In the genomic region with DNA sequence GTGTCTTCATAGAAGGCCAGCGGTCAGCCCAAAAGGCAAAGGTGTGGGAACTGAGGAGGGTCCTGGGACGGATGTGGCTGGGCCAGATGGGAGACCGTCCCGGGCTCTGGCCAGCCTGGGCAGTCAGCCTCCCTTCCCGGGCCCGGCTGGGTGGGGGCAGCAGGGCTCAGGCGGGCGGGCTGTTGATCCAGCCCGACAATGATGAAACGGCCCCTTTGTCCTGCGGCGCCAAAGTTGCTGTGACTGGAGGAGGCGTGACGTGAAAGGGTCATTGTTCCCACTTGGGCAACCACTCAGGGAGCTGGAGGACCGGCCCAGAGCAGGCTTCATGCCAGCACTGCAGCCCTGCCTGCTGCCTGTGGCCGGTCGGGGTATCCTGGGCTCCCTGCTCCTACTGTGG, we compare ENCODE assay signal across 1 cellular context.
A peak's percentile ranks its signal among the peaks of the same experiment; 100 is the strongest.
TF ChIP-seq lines count a peak whose summit lies in the region.

No MANE protein-coding gene starts in this region.

TF ChIP-seq in HepG2, 621 proteins besides CTCF, POLR2A, EP300 and RAD21 (continued from another document and continues in another):
- TF ChIP-seq HES4 (CRISPR knock-in tag; IDR thresholded peaks at IDR 0.05; ENCODE audit: borderline replicate concordance) (no peak), RBM39 (IDR thresholded peaks at IDR 0.05; ENCODE audit: low read depth, low read length, poor library complexity, severe bottlenecking) (peak; percentile 84), ZNF33B (CRISPR knock-in tag; IDR thresholded peaks at IDR 0.05) (no peak), MEF2D (CRISPR knock-in tag; IDR thresholded peaks at IDR 0.05) (no peak), ZNF790 (CRISPR knock-in tag; IDR thresholded peaks at IDR 0.05; ENCODE audit: borderline replicate concordance) (no peak), GATAD2A (CRISPR knock-in tag; IDR thresholded peaks at IDR 0.05) (peak; percentile 76), FOXP1 (IDR thresholded peaks at IDR 0.05) (no peak), FOXP1 (CRISPR knock-in tag; IDR thresholded peaks at IDR 0.05) (peak; percentile 43; the same call in 1 of the 2 replicates), ZNF331 (CRISPR knock-in tag; IDR thresholded peaks at IDR 0.05) (peak; percentile 92), KDM1A (CRISPR knock-in tag; IDR thresholded peaks at IDR 0.05) (0 out of 2 replicates have a peak, but pooled peaks have one; percentile 17), SOX6 (IDR thresholded peaks at IDR 0.05) (no peak), SOX6 (CRISPR knock-in tag; IDR thresholded peaks at IDR 0.05) (peak; percentile 99), ATF4 (CRISPR knock-in tag; IDR thresholded peaks at IDR 0.05) (peak in 1 of 2 experiments; percentile 65; a peak in 2 of 4 replicates), GABPB1 (CRISPR knock-in tag; IDR thresholded peaks at IDR 0.05) (peak; percentile 64; the same call in 1 of the 2 replicates), SOX13 (IDR thresholded peaks at IDR 0.05) (peak; percentile 95), SOX13 (CRISPR knock-in tag; conservative IDR thresholded peaks at IDR 0.05 in 1 of 2, IDR thresholded peaks at IDR 0.05 in 1 of 2) (peak in 1 of 2 experiments; percentile 100; a peak in 2 of 4 replicates), AKAP8 (CRISPR knock-in tag; IDR thresholded peaks at IDR 0.05) (no peak), ATF6 (CRISPR knock-in tag; conservative IDR thresholded peaks at IDR 0.05) (no peak), GTF2F1 (IDR thresholded peaks at IDR 0.05; ENCODE audit: low read length) (no peak), FOXK1 (CRISPR knock-in tag; IDR thresholded peaks at IDR 0.05; ENCODE audit: borderline replicate concordance, low read depth) (peak; percentile 23; the same call in 1 of the 2 replicates), FOXA1 (IDR thresholded peaks at IDR 0.05) (no peak), FOXA1 (CRISPR knock-in tag; IDR thresholded peaks at IDR 0.05) (peak; percentile 83), ARNT2 (CRISPR knock-in tag; IDR thresholded peaks at IDR 0.05; ENCODE audit: low read depth) (peak; percentile 48; the same call in 1 of the 2 replicates), BRF2 (CRISPR knock-in tag; IDR thresholded peaks at IDR 0.05) (no peak), NCOA2 (CRISPR knock-in tag; IDR thresholded peaks at IDR 0.05) (0 out of 2 replicates have a peak, but pooled peaks have one; percentile 47), ATRX (CRISPR knock-in tag; IDR thresholded peaks at IDR 0.05; ENCODE audit: borderline replicate concordance) (no peak), MAF1 (CRISPR knock-in tag; IDR thresholded peaks at IDR 0.05; ENCODE audit: borderline replicate concordance) (no peak), NFAT5 (CRISPR knock-in tag; IDR thresholded peaks at IDR 0.05) (no peak), ZNF12 (CRISPR knock-in tag; IDR thresholded peaks at IDR 0.05) (0 out of 2 replicates have a peak, but pooled peaks have one; percentile 34), DNMT1 (CRISPR knock-in tag; IDR thresholded peaks at IDR 0.05) (no peak), TBX2 (CRISPR knock-in tag; IDR thresholded peaks at IDR 0.05; ENCODE audit: borderline replicate concordance) (peak; percentile 89), RXRB (CRISPR knock-in tag; IDR thresholded peaks at IDR 0.05; ENCODE audit: borderline replicate concordance) (peak; percentile 43; the same call in 1 of the 2 replicates), ATF3 (CRISPR knock-in tag; IDR thresholded peaks at IDR 0.05) (peak; percentile 72), STAG1 (CRISPR knock-in tag; IDR thresholded peaks at IDR 0.05) (no peak), FOXA3 (CRISPR knock-in tag; IDR thresholded peaks at IDR 0.05) (peak; percentile 81), ZBTB21 (CRISPR knock-in tag; IDR thresholded peaks at IDR 0.05) (peak; percentile 67), ZNF660 (CRISPR knock-in tag; IDR thresholded peaks at IDR 0.05; ENCODE audit: borderline replicate concordance, low read depth) (no peak), ZNF644 (CRISPR knock-in tag; IDR thresholded peaks at IDR 0.05; ENCODE audit: low read depth) (no peak), ZNF292 (CRISPR knock-in tag; IDR thresholded peaks at IDR 0.05; ENCODE audit: borderline replicate concordance, low read depth) (0 out of 2 replicates have a peak, but pooled peaks have one; percentile 41), ZSCAN9 (CRISPR knock-in tag; IDR thresholded peaks at IDR 0.05; ENCODE audit: borderline replicate concordance) (0 out of 2 replicates have a peak, but pooled peaks have one; percentile 31)
- TF ChIP-seq, protein P1, sequence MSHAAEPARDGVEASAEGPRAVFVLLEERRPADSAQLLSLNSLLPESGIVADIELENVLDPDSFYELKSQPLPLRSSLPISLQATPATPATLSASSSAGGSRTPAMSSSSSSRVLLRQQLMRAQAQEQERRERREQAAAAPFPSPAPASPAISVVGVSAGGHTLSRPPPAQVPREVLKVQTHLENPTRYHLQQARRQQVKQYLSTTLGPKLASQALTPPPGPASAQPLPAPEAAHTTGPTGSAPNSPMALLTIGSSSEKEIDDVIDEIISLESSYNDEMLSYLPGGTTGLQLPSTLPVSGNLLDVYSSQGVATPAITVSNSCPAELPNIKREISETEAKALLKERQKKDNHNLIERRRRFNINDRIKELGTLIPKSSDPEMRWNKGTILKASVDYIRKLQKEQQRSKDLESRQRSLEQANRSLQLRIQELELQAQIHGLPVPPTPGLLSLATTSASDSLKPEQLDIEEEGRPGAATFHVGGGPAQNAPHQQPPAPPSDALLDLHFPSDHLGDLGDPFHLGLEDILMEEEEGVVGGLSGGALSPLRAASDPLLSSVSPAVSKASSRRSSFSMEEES (CRISPR knock-in tag; IDR thresholded peaks at IDR 0.05), result 0 out of 2 replicates have a peak, but pooled peaks have one; percentile 22
- TF ChIP-seq, protein P2, sequence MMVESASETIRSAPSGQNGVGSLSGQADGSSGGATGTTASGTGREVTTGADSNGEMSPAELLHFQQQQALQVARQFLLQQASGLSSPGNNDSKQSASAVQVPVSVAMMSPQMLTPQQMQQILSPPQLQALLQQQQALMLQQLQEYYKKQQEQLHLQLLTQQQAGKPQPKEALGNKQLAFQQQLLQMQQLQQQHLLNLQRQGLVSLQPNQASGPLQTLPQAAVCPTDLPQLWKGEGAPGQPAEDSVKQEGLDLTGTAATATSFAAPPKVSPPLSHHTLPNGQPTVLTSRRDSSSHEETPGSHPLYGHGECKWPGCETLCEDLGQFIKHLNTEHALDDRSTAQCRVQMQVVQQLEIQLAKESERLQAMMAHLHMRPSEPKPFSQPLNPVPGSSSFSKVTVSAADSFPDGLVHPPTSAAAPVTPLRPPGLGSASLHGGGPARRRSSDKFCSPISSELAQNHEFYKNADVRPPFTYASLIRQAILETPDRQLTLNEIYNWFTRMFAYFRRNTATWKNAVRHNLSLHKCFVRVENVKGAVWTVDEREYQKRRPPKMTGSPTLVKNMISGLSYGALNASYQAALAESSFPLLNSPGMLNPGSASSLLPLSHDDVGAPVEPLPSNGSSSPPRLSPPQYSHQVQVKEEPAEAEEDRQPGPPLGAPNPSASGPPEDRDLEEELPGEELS (CRISPR knock-in tag; IDR thresholded peaks at IDR 0.05), result peak; percentile 29; the same call in 1 of the 2 replicates
- TF ChIP-seq, protein P3, sequence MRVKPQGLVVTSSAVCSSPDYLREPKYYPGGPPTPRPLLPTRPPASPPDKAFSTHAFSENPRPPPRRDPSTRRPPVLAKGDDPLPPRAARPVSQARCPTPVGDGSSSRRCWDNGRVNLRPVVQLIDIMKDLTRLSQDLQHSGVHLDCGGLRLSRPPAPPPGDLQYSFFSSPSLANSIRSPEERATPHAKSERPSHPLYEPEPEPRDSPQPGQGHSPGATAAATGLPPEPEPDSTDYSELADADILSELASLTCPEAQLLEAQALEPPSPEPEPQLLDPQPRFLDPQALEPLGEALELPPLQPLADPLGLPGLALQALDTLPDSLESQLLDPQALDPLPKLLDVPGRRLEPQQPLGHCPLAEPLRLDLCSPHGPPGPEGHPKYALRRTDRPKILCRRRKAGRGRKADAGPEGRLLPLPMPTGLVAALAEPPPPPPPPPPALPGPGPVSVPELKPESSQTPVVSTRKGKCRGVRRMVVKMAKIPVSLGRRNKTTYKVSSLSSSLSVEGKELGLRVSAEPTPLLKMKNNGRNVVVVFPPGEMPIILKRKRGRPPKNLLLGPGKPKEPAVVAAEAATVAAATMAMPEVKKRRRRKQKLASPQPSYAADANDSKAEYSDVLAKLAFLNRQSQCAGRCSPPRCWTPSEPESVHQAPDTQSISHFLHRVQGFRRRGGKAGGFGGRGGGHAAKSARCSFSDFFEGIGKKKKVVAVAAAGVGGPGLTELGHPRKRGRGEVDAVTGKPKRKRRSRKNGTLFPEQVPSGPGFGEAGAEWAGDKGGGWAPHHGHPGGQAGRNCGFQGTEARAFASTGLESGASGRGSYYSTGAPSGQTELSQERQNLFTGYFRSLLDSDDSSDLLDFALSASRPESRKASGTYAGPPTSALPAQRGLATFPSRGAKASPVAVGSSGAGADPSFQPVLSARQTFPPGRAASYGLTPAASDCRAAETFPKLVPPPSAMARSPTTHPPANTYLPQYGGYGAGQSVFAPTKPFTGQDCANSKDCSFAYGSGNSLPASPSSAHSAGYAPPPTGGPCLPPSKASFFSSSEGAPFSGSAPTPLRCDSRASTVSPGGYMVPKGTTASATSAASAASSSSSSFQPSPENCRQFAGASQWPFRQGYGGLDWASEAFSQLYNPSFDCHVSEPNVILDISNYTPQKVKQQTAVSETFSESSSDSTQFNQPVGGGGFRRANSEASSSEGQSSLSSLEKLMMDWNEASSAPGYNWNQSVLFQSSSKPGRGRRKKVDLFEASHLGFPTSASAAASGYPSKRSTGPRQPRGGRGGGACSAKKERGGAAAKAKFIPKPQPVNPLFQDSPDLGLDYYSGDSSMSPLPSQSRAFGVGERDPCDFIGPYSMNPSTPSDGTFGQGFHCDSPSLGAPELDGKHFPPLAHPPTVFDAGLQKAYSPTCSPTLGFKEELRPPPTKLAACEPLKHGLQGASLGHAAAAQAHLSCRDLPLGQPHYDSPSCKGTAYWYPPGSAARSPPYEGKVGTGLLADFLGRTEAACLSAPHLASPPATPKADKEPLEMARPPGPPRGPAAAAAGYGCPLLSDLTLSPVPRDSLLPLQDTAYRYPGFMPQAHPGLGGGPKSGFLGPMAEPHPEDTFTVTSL (CRISPR knock-in tag; IDR thresholded peaks at IDR 0.05; ENCODE audit: borderline replicate concordance), result 0 out of 2 replicates have a peak, but pooled peaks have one; percentile 58
